In the genomic region with DNA sequence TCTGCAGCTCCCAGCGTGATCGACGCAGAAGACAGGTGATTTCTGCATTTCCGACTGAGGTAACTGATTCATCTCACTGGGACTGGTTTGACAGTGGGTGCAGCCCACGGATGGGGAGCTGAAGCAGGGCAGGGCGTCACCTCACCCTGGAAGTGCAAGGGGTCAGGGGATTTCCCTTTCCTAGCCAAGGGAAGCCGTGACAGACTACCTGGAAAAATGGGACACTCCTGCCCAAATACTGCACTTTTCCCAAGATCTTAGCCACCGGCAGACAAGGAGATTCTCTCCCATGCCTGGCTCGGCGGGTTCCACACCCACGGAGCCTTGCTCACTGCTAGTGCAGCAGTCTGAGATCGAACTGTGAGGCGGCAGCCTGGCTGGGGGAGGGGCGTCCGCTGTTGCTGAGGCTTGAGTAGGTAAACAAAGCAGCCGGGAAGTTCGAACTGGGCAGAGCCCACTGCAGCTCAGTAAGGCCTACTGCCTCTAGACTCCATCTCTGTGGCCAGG, we compare ENCODE assay signal across 7 cellular contexts. TPM values are rescaled to one million over a fixed set of nuclear protein-coding genes. Genes with fewer than 3 reads are reported as not detected.
"Had no signal": no experiment of that assay in that cellular context is flagged by ENCODE, and none has a peak within 500 bp of the region (broad histone marks: within the 10 kb centered on the region; RNA-seq: fewer than 3 reads in every experiment).

No MANE protein-coding gene starts in this region.

RNA-seq across cellular contexts. Expression of a gene that starts 27.9 kb away (rescaled TPM):
- total RNA-seq: activated naive CD4-positive, alpha-beta T cell treated with anti-CD3 and anti-CD28 coated beads, Interleukin-2, amount 50 U/mL, for 72 hours; activated T-cell treated with anti-CD3 and anti-CD28 coated beads, Interleukin-2, amount 50 U/mL, for 4 hours; activated T-helper 1 cell treated with anti-CD3 and anti-CD28 coated beads, Interleukin-12 subunit alpha, Interleukin-12 subunit beta, Interleukin-2, Interleukin-4 antibody, amounts not matched to agents 30 ng/mL and 10 ng/mL and 1 ng/mL, durations not matched to agents 14 hours and 24 hours and 36 hours; body of pancreas; OCI-LY7; T-helper 17 cell had no signal

RNA-seq across cellular contexts. Expression of a gene that starts 45.7 kb away (rescaled TPM):
- total RNA-seq: NCI-H460 had no signal
